Comparison of ENCODE assay signal across 8 cellular contexts in the genomic region with DNA sequence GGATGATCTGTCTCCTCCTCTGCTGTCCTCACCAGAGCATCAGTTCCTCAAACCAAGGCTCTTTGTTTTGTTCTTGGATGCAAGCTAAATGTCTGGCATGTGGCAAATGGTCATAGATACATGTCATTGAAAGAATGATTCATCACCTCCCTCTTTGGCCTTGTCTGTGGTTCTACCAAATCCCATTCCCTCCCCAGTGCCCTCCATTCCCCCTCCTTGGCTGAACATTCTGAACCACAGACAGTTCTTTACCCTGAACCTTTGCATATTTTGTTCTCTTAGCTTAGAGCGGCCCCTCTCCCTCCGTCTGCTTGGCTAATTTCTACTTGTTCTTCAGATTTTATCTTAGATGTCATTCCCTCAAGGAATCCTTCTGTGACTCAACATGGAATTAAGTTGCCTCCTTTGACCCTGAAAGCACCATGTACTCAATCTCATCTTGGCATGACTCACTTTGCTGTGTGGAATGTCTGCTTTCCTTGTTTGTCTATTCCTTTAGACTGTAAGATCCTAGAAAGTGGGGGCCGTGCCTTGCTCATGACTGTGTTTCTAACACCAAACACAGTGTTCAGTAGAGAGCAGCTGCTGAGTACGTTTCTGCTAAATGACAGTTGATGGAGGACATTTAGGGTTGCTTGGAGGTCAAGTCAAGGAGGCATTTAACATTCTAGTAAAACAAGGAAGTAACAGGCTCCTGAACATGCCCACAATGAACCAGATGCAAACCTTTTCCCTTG. TPM values are rescaled to one million over a fixed set of nuclear protein-coding genes. Genes with fewer than 3 reads are reported as not detected.
DNase-seq lines count a peak whose midpoint lies in the region; ATAC-seq and TF ChIP-seq lines count a peak whose summit lies in the region.

No MANE protein-coding gene starts in this region.

- WGBS in adipose tissue, 3 donors = 45 to 82% (median 49%) methylated on average over 4 of the region's 4 CpGs

- peaks cover 58% of the 10 kb centered on the region for H3K4me1 Mint-ChIP-seq in activated naive CD8-positive, alpha-beta T cell (ENCODE audit: low read depth)
- H3K4me1 Mint-ChIP-seq in activated naive CD8-positive, alpha-beta T cell treated with anti-CD3 and anti-CD28 coated beads for 36 hours = peaks cover 56% of the 10 kb centered on the region
- H3K4me1 Mint-ChIP-seq in type B pancreatic cell (ENCODE audit: unreplicated experiment) = peaks cover 40% of the 10 kb centered on the region

- no peak for TF ChIP-seq CTCF in type B pancreatic cell (conservative IDR thresholded peaks at IDR 0.05)

- ATAC-seq in GM21737 (IDR thresholded peaks at IDR 0.05; ENCODE audit: unreplicated experiment) = no peak

- H3K36me3 Mint-ChIP-seq in activated naive CD8-positive, alpha-beta T cell = peaks cover 15% of the 10 kb centered on the region
- H3K36me3 Mint-ChIP-seq in activated naive CD8-positive, alpha-beta T cell treated with anti-CD3 and anti-CD28 coated beads for 36 hours = peaks cover 27% of the 10 kb centered on the region
- H3K36me3 Mint-ChIP-seq in type B pancreatic cell = no peaks in the 10 kb centered on the region

- H3K27ac Mint-ChIP-seq in activated naive CD8-positive, alpha-beta T cell = no peak overlapping the region
- H3K27ac Mint-ChIP-seq in activated naive CD8-positive, alpha-beta T cell treated with anti-CD3 and anti-CD28 coated beads for 36 hours = no peak overlapping the region
- peak overlapping the region; percentile 40 for H3K27ac Mint-ChIP-seq in type B pancreatic cell

- DNase-seq in activated naive CD8-positive, alpha-beta T cell treated with anti-CD3 and anti-CD28 coated beads for 36 hours = no peak
- DNase-seq in kidney glomerular epithelial cell (lab: John Stamatoyannopoulos, UW) (peak; percentile 99), type B pancreatic cell (ENCODE audit: extremely low spot score, unreplicated experiment) (no peak), DMS79 (lab: John Stamatoyannopoulos, UW) (no peak)
- DNase-seq in stimulated activated CD4-positive, alpha-beta T cell treated with anti-CD3 and anti-CD28 coated beads, Interleukin-4, amount 100 ng/mL, for 24 hours = no peak

- no peaks in the 10 kb centered on the region for H3K27me3 Mint-ChIP-seq in activated naive CD8-positive, alpha-beta T cell
- peaks cover 6% of the 10 kb centered on the region for H3K27me3 Mint-ChIP-seq in activated naive CD8-positive, alpha-beta T cell treated with anti-CD3 and anti-CD28 coated beads for 36 hours
- peaks cover 35% of the 10 kb centered on the region for H3K27me3 Mint-ChIP-seq in type B pancreatic cell

- no peaks in the 10 kb centered on the region for H3K9me3 Mint-ChIP-seq in activated naive CD8-positive, alpha-beta T cell (ENCODE audit: low read depth)
- no peaks in the 10 kb centered on the region for H3K9me3 Mint-ChIP-seq in activated naive CD8-positive, alpha-beta T cell treated with anti-CD3 and anti-CD28 coated beads for 36 hours
- no peaks in the 10 kb centered on the region for H3K9me3 Mint-ChIP-seq in type B pancreatic cell

- H3K4me3 Mint-ChIP-seq in activated naive CD8-positive, alpha-beta T cell = peak overlapping the region; percentile 33
- no peak overlapping the region for H3K4me3 Mint-ChIP-seq in activated naive CD8-positive, alpha-beta T cell treated with anti-CD3 and anti-CD28 coated beads for 36 hours
- H3K4me3 Mint-ChIP-seq in type B pancreatic cell = no peak overlapping the region

- peak overlapping the region; percentile 45 for H3K27ac ChIP-seq in adipose tissue (ENCODE audit: low read depth, low read length)

RNA-seq across cellular contexts. Expression of a gene that starts 8.1 kb away (rescaled TPM):
- 10 to 100 TPM; 16.4 to 17.4 TPM for total RNA-seq in activated naive CD8-positive, alpha-beta T cell treated with anti-CD3 and anti-CD28 coated beads for 36 hours
- 10 to 100 TPM in 2 of 3 donors, 1 to 10 TPM in 1; 8.7 to 72.1 (median 40.2) TPM for polyA plus RNA-seq in adipose tissue
- 0.31 TPM in 1 of 2 replicates, not detected in the other for total RNA-seq in type B pancreatic cell (ENCODE audit: low replicate concordance)

Comparison
In these comparisons a context has a peak if more than half of its experiments do, and no peak if none do; other contexts are left out.
1. RNA of a gene that starts 8.1 kb away (total RNA-seq): 16.4 to 17.4 TPM in activated naive CD8-positive, alpha-beta T cell treated with anti-CD3 and anti-CD28 coated beads for 36 hours; 0.31 TPM in type B pancreatic cell; every median in the first group is over 10 times any median in the second.